8 cellular contexts compared by ENCODE assay signal in the genomic region with DNA sequence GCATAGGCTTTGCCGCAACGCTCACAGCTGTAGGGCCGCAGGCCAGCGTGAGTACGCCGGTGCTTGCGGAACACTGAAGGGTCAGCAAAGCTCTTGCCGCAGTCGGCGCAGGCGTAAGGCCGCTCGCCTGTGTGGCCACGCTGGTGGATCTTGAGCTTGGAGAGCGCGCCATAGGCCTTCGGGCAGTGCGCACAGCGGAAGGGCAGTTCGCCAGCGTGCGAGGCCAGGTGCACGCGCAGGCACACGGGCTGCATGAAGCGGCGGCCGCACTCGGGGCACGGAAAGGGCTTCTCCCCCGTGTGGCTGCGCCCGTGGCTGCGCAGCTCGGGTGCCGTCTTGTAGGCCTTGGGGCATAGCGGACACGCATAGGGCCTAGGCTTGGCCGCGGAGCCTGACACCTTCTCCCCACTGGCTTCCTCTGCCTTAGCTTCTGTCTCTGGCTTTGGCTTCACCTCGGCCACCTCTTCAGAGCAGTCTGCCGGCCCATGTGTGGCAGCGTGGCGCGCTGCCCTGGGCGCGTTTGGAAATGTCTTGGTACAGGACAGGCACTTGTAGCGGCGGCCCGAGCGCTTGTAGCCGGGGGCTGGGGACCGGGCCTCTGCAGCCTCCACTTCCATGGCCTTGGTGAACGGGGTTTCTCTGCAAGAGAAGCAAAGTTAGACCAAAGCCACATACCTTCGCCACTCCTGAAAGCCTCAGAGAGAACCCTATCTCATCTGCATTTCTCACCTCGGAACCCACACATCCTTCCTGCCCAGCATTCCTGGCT. TPM values are rescaled to one million over a fixed set of nuclear protein-coding genes. Genes with fewer than 3 reads are reported as not detected.
A peak's percentile ranks its signal among the peaks of the same experiment; 100 is the strongest.
DNase-seq lines count a peak whose midpoint lies in the region; ATAC-seq, FAIRE-seq and TF ChIP-seq lines count a peak whose summit lies in the region.

No MANE protein-coding gene starts in this region.

- peaks cover 0 to 3% (median 0%) of the 10 kb centered on the region in 7 donors for H3K9me3 Mint-ChIP-seq in CD14-positive monocyte
- no peaks in the 10 kb centered on the region for H3K9me3 Mint-ChIP-seq in neural progenitor cell

- no peak overlapping the region for H3K4me3 ChIP-seq in RWPE2 (ENCODE audit: severe bottlenecking)
- no peak overlapping the region for H3K4me3 ChIP-seq in H1 (ENCODE audit: extremely low read depth in 1 of 4, insufficient read depth in 2 of 4, low read depth in 3 of 4, low read length in 4 of 4)
- H3K4me3 ChIP-seq in neural progenitor cell: no peak overlapping the region

- H3K4me1 ChIP-seq in RWPE2 (ENCODE audit: insufficient read depth, poor library complexity, severe bottlenecking) (peaks cover 9% of the 10 kb centered on the region), H1 (replicated peaks in 1 of 4; ENCODE audit: control insufficient read depth in 3 of 4, insufficient read depth in 4 of 4, low read length in 3 of 4) (no peaks in the 10 kb centered on the region), neural progenitor cell (no peaks in the 10 kb centered on the region)

- no peak overlapping the region for H2AK5ac ChIP-seq in H1 (ENCODE audit: low read depth, low read length)

- H4K91ac ChIP-seq in H1 (replicated peaks; ENCODE audit: insufficient read length, low read length): no peak overlapping the region

- no peak overlapping the region for H2BK12ac ChIP-seq in H1 (ENCODE audit: low read depth, low read length)

- H3K23ac ChIP-seq in H1 (ENCODE audit: insufficient read length): no peak overlapping the region

- CTCF ChIA-PET in H1 (lab: Charles Lee; ENCODE audit: partially characterized antibody): interaction anchor here (0.7 to 2.3 kb wide), 4 partner anchors 14 to 86 kb away, joined by 3 to 7 read pairs (median 5); no protein-coding TSS in a partner anchor

- FAIRE-seq in H1 (lab: Jason Lieb, UNC): no peak

- WGBS in H1 (ENCODE audit: extremely low coverage in 1 of 2, insufficient coverage in 1 of 2, insufficient read length in 1 of 2, insufficient replicate concordance in 2 of 2, low coverage in 1 of 2, low lambda C conversion rate in 2 of 2, missing lambda C conversion rate in 1 of 2), 2 experiments: 96% methylated on average over 56 of the region's 56 CpGs; no CpG with 5 or more reads in 1 of the 2 experiments

- POLR2A ChIA-PET in H1 (lab: Charles Lee; ENCODE audit: partially characterized antibody): interaction anchor here (0.7 to 2.3 kb wide), 9 partner anchors 10 to 116 kb away, joined by 3 to 10 read pairs (median 3); partner anchors contain the start of genes FUS, KAT8, ZNF646 and ZNF668

- peaks cover 15% of the 10 kb centered on the region for H3K4me1 Mint-ChIP-seq in CD14-positive monocyte
- H3K4me1 Mint-ChIP-seq in neural progenitor cell: peaks cover 3% of the 10 kb centered on the region

- H3K4me2 ChIP-seq in H1 (ENCODE audit: insufficient read depth in 1 of 2, low read depth in 2 of 2, low read length in 2 of 2): no peak overlapping the region
- H3K4me2 ChIP-seq in neural progenitor cell: no peak overlapping the region

- H3K9me3 ChIP-seq in RWPE2 (ENCODE audit: severe bottlenecking) (no peaks in the 10 kb centered on the region), H1 (ENCODE audit: insufficient read depth in 2 of 2, low read depth in 1 of 2, low read length in 1 of 2) (no peaks in the 10 kb centered on the region), neural progenitor cell (ENCODE audit: low read depth) (no peaks in the 10 kb centered on the region)

- H3K18ac ChIP-seq in H1 (ENCODE audit: extremely low read depth, low read length): no peak overlapping the region

- H2BK15ac ChIP-seq in H1 (ENCODE audit: low read length): no peak overlapping the region

- no peak overlapping the region for H3K56ac ChIP-seq in H1 (replicated peaks; ENCODE audit: insufficient read length, low read depth, low read length)

- H3K79me2 ChIP-seq in H1 (ENCODE audit: control insufficient read depth in 1 of 2, insufficient read depth in 2 of 2, low read length in 2 of 2) (peaks cover 0 to 29% of the 10 kb centered on the region in 2 experiments; a peak in 2 of 4 replicates), neural progenitor cell (ENCODE audit: low read depth) (peaks cover 39% of the 10 kb centered on the region)

- H3F3A ChIP-seq in neural progenitor cell (ENCODE audit: low read depth): no peaks in the 10 kb centered on the region

- H4K20me1 ChIP-seq in H1 (replicated peaks in 1 of 2; ENCODE audit: control insufficient read depth in 1 of 2, insufficient read depth in 2 of 2, low read length in 2 of 2): peaks cover 0 to 15% of the 10 kb centered on the region in 2 experiments
- peaks cover 50% of the 10 kb centered on the region for H4K20me1 ChIP-seq in neural progenitor cell (ENCODE audit: low read depth)

- H2BK20ac ChIP-seq in H1 (ENCODE audit: low read length): no peak overlapping the region

- no peak overlapping the region for H4K5ac ChIP-seq in H1 (ENCODE audit: insufficient read length, low read depth, low read length)

- H3K27me3 Mint-ChIP-seq in CD14-positive monocyte (ENCODE audit: low read depth in 3 of 3) (peaks cover 0 to 5% (median 1%) of the 10 kb centered on the region in 3 donors), neural progenitor cell (ENCODE audit: insufficient read depth, low read depth) (peaks cover 8% of the 10 kb centered on the region)

- TF ChIP-seq EP300 in H1 (IDR thresholded peaks at IDR 0.05; ENCODE audit: borderline replicate concordance in 1 of 2, low read depth in 2 of 2, low read length in 2 of 2): no peak

- H3K27ac ChIP-seq in RWPE2 (ENCODE audit: poor library complexity, severe bottlenecking) (peak overlapping the region; percentile 60), H1 (ENCODE audit: low read depth, low read length) (no peak overlapping the region), neural progenitor cell (no peak overlapping the region)

- H2BK5ac ChIP-seq in H1 (ENCODE audit: low read depth, low read length): no peak overlapping the region

- H3K27me3 ChIP-seq in RWPE2 (ENCODE audit: insufficient read depth, poor library complexity, severe bottlenecking) (no peaks in the 10 kb centered on the region), H1 (replicated peaks in 1 of 4; ENCODE audit: control insufficient read depth in 3 of 4, extremely low read depth in 1 of 4, insufficient read depth in 3 of 4, low read length in 3 of 4) (no peaks in the 10 kb centered on the region), neural progenitor cell (no peaks in the 10 kb centered on the region)

- no peak for TF ChIP-seq RAD21 in H1 (IDR thresholded peaks at IDR 0.05 in 1 of 2, conservative IDR thresholded peaks at IDR 0.05 in 1 of 2; ENCODE audit: low read depth in 2 of 2, low read length in 2 of 2)

- H3K4me3 Mint-ChIP-seq in CD14-positive monocyte: peak overlapping the region in 1 of 2 donors; percentile 48
- peak overlapping the region; percentile 15 for H3K4me3 Mint-ChIP-seq in neural progenitor cell

- no peak overlapping the region for H3K9ac ChIP-seq in H1 (replicated peaks in 1 of 4; ENCODE audit: extremely low read depth in 1 of 4, low read depth in 3 of 4, low read length in 3 of 4)
- H3K9ac ChIP-seq in neural progenitor cell: no peak overlapping the region

- DNase-seq in CD14-positive monocyte (ENCODE audit: low spot score) (no peak), RWPE2 (ENCODE audit: low spot score) (no peak), H1 (ENCODE audit: low read depth in 1 of 2, low spot score in 2 of 2) (no peak), neural progenitor cell (ENCODE audit: low spot score) (no peak), SIG-M5 (lab: John Stamatoyannopoulos, UW) (no peak), superior temporal gyrus (ENCODE audit: extremely low spot score) (no peak), GM20000 (ENCODE audit: low spot score) (no peak), NAMALWA (ENCODE audit: low spot score) (no peak)

- H3K27ac Mint-ChIP-seq in CD14-positive monocyte (peak overlapping the region in 4 of 7 donors; percentile 5 to 82 (median 32)), neural progenitor cell (peak overlapping the region; percentile 33)

- intact Hi-C loops in CD14-positive monocyte (cut with micrococcal nuclease): no loop called here

- H4K8ac ChIP-seq in H1 (ENCODE audit: extremely low read depth, insufficient read depth, low read length): 0 out of 2 replicates have a peak overlapping the region, but pooled peaks have one; percentile 5

- no peak for ATAC-seq in RWPE2 (ENCODE audit: low read depth)

- H2BK120ac ChIP-seq in H1 (replicated peaks; ENCODE audit: low read depth, low read length): no peak overlapping the region

- H3K14ac ChIP-seq in H1 (ENCODE audit: insufficient read length): no peak overlapping the region

- H2AFZ ChIP-seq in H1 (ENCODE audit: low read length) (no peak overlapping the region), neural progenitor cell (replicated peaks) (no peak overlapping the region)

- no peaks in the 10 kb centered on the region; the same call in 1 of the 2 replicates for H3K23me2 ChIP-seq in H1 (ENCODE audit: low read depth, low read length)

- H3K36me3 Mint-ChIP-seq in CD14-positive monocyte (peaks cover 39 to 66% of the 10 kb centered on the region in 2 donors), neural progenitor cell (peaks cover 26% of the 10 kb centered on the region)

- TF ChIP-seq CTCF in CD14-positive monocyte (IDR thresholded peaks at IDR 0.05) (no peak), RWPE2 (IDR thresholded peaks at IDR 0.05; ENCODE audit: poor library complexity, severe bottlenecking) (no peak), H1 (IDR thresholded peaks at IDR 0.05; ENCODE audit: control extremely low read depth in 1 of 3, insufficient read depth in 1 of 3, low read depth in 1 of 3, low read length in 3 of 3) (no peak), neural progenitor cell (IDR thresholded peaks at IDR 0.05) (no peak), GM20000 (IDR thresholded peaks at IDR 0.05; ENCODE audit: extremely low read depth, missing control alignments) (no peak)

- H3K36me3 ChIP-seq in RWPE2 (ENCODE audit: low read depth): peaks cover 29% of the 10 kb centered on the region
- peaks cover 6 to 28% (median 14%) of the 10 kb centered on the region in 4 experiments; a peak in 6 of 8 replicates for H3K36me3 ChIP-seq in H1 (ENCODE audit: control insufficient read depth in 2 of 4, insufficient read depth in 4 of 4, low read length in 3 of 4)
- H3K36me3 ChIP-seq in neural progenitor cell: no peaks in the 10 kb centered on the region

- H3K79me1 ChIP-seq in H1 (ENCODE audit: low read depth, low read length): peaks cover 8% of the 10 kb centered on the region; the same call in 1 of the 2 replicates

- no peak overlapping the region for H3K4ac ChIP-seq in H1 (replicated peaks; ENCODE audit: insufficient read length, low read depth, low read length)

- no peak for TF ChIP-seq POLR2A in H1 (IDR thresholded peaks at IDR 0.05; ENCODE audit: control extremely low read depth in 1 of 2, low read depth in 2 of 2, low read length in 2 of 2)

RNA-seq across cellular contexts. Expression of gene ZNF668, which starts 10.0 kb away (rescaled TPM):
- polyA plus RNA-seq in CD14-positive monocyte (1 to 10 TPM; 3.8 to 4.8 TPM), H1 (2011; rRNA removed) (14.3 and 18.8 TPM in 2 replicates)
- total RNA-seq in H1 (2021; fragmentation: NEBNext Ultra II Directional; extraction: Animal tissue kit (Norgen Biotek cat#: 25700)): 13.6 and 14.0 TPM in 2 replicates
- polyA plus RNA-seq in H1 (2011; cell fraction: cytosol; rRNA removed): 11.6 TPM
- polyA plus RNA-seq in H1 (2011; cell fraction: nucleus; rRNA removed): 14.0 TPM
- polyA plus RNA-seq in H1 (2012, experiment 1 of 2): 6.8 to 13.5 TPM (median 11.7 TPM) in 4 replicates
- polyA plus RNA-seq in H1 (2012, experiment 2 of 2): 17.3 TPM
- polyA plus RNA-seq in H1 (2013, experiment 1 of 2): 8.4 TPM
- 6.9 TPM for polyA plus RNA-seq in H1 (2013, experiment 2 of 2)
- 7.3 and 12.4 TPM in 2 replicates for polyA minus RNA-seq in H1 (2011; rRNA and poly(A)+ RNA removed)
- 14.5 TPM for polyA minus RNA-seq in H1 (2011; cell fraction: cytosol; rRNA and poly(A)+ RNA removed)
- 10.3 TPM for polyA minus RNA-seq in H1 (2011; cell fraction: nucleus; rRNA and poly(A)+ RNA removed)
- total RNA-seq in neural progenitor cell (ENCODE audit: low replicate concordance): 3.7 and 14.7 TPM in 2 replicates

RNA-seq across cellular contexts. Expression of gene ZNF646, which starts 10.2 kb away (rescaled TPM):
- polyA plus RNA-seq in CD14-positive monocyte (1 to 10 TPM in 1 of 2 donors, under 1 TPM in 1; 0.46 to 3.0 TPM), H1 (2011; rRNA removed) (6.5 and 9.9 TPM in 2 replicates)
- total RNA-seq in H1 (2021; fragmentation: NEBNext Ultra II Directional; extraction: Animal tissue kit (Norgen Biotek cat#: 25700)): 25.0 TPM in 2 replicates
- polyA plus RNA-seq in H1 (2011; cell fraction: cytosol; rRNA removed): 6.3 TPM
- polyA plus RNA-seq in H1 (2011; cell fraction: nucleus; rRNA removed): 26.8 TPM
- polyA plus RNA-seq in H1 (2012, experiment 1 of 2): 8.0 to 14.6 TPM (median 12.7 TPM) in 4 replicates
- 11.5 TPM for polyA plus RNA-seq in H1 (2012, experiment 2 of 2)
- polyA plus RNA-seq in H1 (2013, experiment 1 of 2): 10.1 TPM
- 9.2 TPM for polyA plus RNA-seq in H1 (2013, experiment 2 of 2)
- 14.7 and 19.5 TPM in 2 replicates for polyA minus RNA-seq in H1 (2011; rRNA and poly(A)+ RNA removed)
- polyA minus RNA-seq in H1 (2011; cell fraction: cytosol; rRNA and poly(A)+ RNA removed): 11.2 TPM
- polyA minus RNA-seq in H1 (2011; cell fraction: nucleus; rRNA and poly(A)+ RNA removed): 42.5 TPM
- total RNA-seq in neural progenitor cell (ENCODE audit: low replicate concordance): 7.5 and 31.2 TPM in 2 replicates

RNA-seq across cellular contexts. Expression of gene PRSS53, which starts 24.7 kb away (rescaled TPM):
- under 1 TPM in 1 of 2 donors, not detected in 1; 0.17 TPM for polyA plus RNA-seq in CD14-positive monocyte
- total RNA-seq in H1 (2021; fragmentation: NEBNext Ultra II Directional; extraction: Animal tissue kit (Norgen Biotek cat#: 25700)): 1.7 and 2.5 TPM in 2 replicates
- 2.6 and 3.6 TPM in 2 replicates for polyA plus RNA-seq in H1 (2011; rRNA removed)
- polyA plus RNA-seq in H1 (2011; cell fraction: cytosol; rRNA removed): 2.3 TPM
- 21.6 TPM for polyA plus RNA-seq in H1 (2011; cell fraction: nucleus; rRNA removed)
- 1.7 to 2.4 TPM (median 2.1 TPM) in 4 replicates for polyA plus RNA-seq in H1 (2012, experiment 1 of 2)
- 1.7 TPM for polyA plus RNA-seq in H1 (2012, experiment 2 of 2)
- polyA plus RNA-seq in H1 (2013, experiment 1 of 2): 1.9 TPM
- polyA plus RNA-seq in H1 (2013, experiment 2 of 2): 1.6 TPM
- 1.0 and 1.2 TPM in 2 replicates for polyA minus RNA-seq in H1 (2011; rRNA and poly(A)+ RNA removed)
- polyA minus RNA-seq in H1 (2011; cell fraction: cytosol; rRNA and poly(A)+ RNA removed): 0.59 TPM
- 6.7 TPM for polyA minus RNA-seq in H1 (2011; cell fraction: nucleus; rRNA and poly(A)+ RNA removed)
- 2.3 and 7.7 TPM in 2 replicates for total RNA-seq in neural progenitor cell (ENCODE audit: low replicate concordance)

RNA-seq across cellular contexts. Expression of gene VKORC1, which starts 30.6 kb away (rescaled TPM):
- polyA plus RNA-seq in CD14-positive monocyte (100 to 1,000 TPM in 1 of 2 donors, 10 to 100 TPM in 1; 91.2 to 113 TPM), H1 (2011; rRNA removed) (483 and 512 TPM in 2 replicates)
- 83.3 and 84.1 TPM in 2 replicates for total RNA-seq in H1 (2021; fragmentation: NEBNext Ultra II Directional; extraction: Animal tissue kit (Norgen Biotek cat#: 25700))
- polyA plus RNA-seq in H1 (2011; cell fraction: cytosol; rRNA removed): 255 TPM
- polyA plus RNA-seq in H1 (2011; cell fraction: nucleus; rRNA removed): 252 TPM
- 102 to 148 TPM (median 131 TPM) in 4 replicates for polyA plus RNA-seq in H1 (2012, experiment 1 of 2)
- polyA plus RNA-seq in H1 (2012, experiment 2 of 2): 241 TPM
- polyA plus RNA-seq in H1 (2013, experiment 1 of 2): 194 TPM
- polyA plus RNA-seq in H1 (2013, experiment 2 of 2): 225 TPM
- polyA minus RNA-seq in H1 (2011; rRNA and poly(A)+ RNA removed): 162 and 226 TPM in 2 replicates
- 64.1 TPM for polyA minus RNA-seq in H1 (2011; cell fraction: cytosol; rRNA and poly(A)+ RNA removed)
- polyA minus RNA-seq in H1 (2011; cell fraction: nucleus; rRNA and poly(A)+ RNA removed): 59.3 TPM
- total RNA-seq in neural progenitor cell (ENCODE audit: low replicate concordance): 95.9 and 137 TPM in 2 replicates

RNA-seq across cellular contexts. Expression of gene STX4, which starts 30.7 kb away (rescaled TPM):
- polyA plus RNA-seq in CD14-positive monocyte: 10 to 100 TPM; 18.6 to 21.8 TPM
- 32.3 and 39.2 TPM in 2 replicates for total RNA-seq in H1 (2021; fragmentation: NEBNext Ultra II Directional; extraction: Animal tissue kit (Norgen Biotek cat#: 25700))
- 25.8 and 32.1 TPM in 2 replicates for polyA plus RNA-seq in H1 (2011; rRNA removed)
- 32.7 TPM for polyA plus RNA-seq in H1 (2011; cell fraction: cytosol; rRNA removed)
- polyA plus RNA-seq in H1 (2011; cell fraction: nucleus; rRNA removed): 52.9 TPM
- polyA plus RNA-seq in H1 (2012, experiment 1 of 2): 44.8 to 51.5 TPM (median 47.5 TPM) in 4 replicates
- 16.4 TPM for polyA plus RNA-seq in H1 (2012, experiment 2 of 2)
- 39.8 TPM for polyA plus RNA-seq in H1 (2013, experiment 1 of 2)
- 42.0 TPM for polyA plus RNA-seq in H1 (2013, experiment 2 of 2)
- 14.5 and 27.1 TPM in 2 replicates for polyA minus RNA-seq in H1 (2011; rRNA and poly(A)+ RNA removed)
- 16.4 TPM for polyA minus RNA-seq in H1 (2011; cell fraction: cytosol; rRNA and poly(A)+ RNA removed)
- 12.5 TPM for polyA minus RNA-seq in H1 (2011; cell fraction: nucleus; rRNA and poly(A)+ RNA removed)
- total RNA-seq in neural progenitor cell (ENCODE audit: low replicate concordance): 6.6 and 13.3 TPM in 2 replicates
